In the genomic region with DNA sequence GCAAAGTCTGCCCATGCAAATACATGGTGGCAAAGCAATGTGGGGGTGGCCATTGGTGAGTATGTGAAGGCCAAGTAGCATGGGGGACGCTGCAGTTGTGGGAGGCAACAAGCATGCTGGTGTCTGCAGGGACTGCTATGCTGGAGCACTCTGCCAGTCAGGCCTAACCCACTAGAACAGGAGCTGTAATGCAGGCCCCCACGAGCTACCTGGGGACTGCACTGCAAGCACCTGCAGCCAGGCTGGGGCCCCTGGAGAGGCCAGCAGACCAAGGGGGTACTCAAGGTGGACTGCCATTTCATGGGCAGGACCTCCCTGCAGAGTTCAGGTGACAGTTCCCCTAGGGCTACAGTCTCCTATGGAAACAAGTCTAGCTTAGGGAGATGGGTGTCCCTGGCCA, we compare ENCODE assay signal across 17 cellular contexts.
"Had no signal": no experiment of that assay in that cellular context is flagged by ENCODE, and none has a peak within 500 bp of the region (broad histone marks: within the 10 kb centered on the region; RNA-seq: fewer than 3 reads in every experiment).

No MANE protein-coding gene starts in this region.

- H3K36me3 ChIP-seq: esophagus squamous epithelium, gastroesophageal sphincter, ovary, tibial nerve had no signal

- H3K27ac ChIP-seq: esophagus squamous epithelium, gastroesophageal sphincter, ovary, testis, tibial nerve had no signal

- H3K4me3 ChIP-seq: esophagus squamous epithelium, gastroesophageal sphincter, ovary, testis, tibial nerve had no signal

- DNase-seq: esophagus squamous epithelium; foreskin fibroblast; glutamatergic neuron; left cardiac atrium; left ventricle myocardium superior; naive thymus-derived CD4-positive, alpha-beta T cell; nucleus accumbens; stimulated activated CD4-positive, alpha-beta T cell treated with anti-CD3 and anti-CD28 coated beads, Interleukin-15, amount 100 ng/mL, for 24 hours; stimulated activated CD4-positive, alpha-beta T cell treated with anti-CD3 and anti-CD28 coated beads, Interleukin-1b, Interleukin-23, amount 100 ng/mL, for 48 hours; stimulated activated CD4-positive, alpha-beta T cell treated with anti-CD3 and anti-CD28 coated beads, Interleukin-4, amount 100 ng/mL, for 24 hours; stimulated activated naive B cell treated with anti-CD40 and anti-IgM and Interleukin-4, amounts not matched to agents 10 μg/mL and 1 μg/mL and 100 μg/mL, for 72 hours; stimulated activated naive CD8-positive, alpha-beta T cell treated with anti-CD3 and anti-CD28 coated beads, Interleukin-15, amount 100 ng/mL, for 72 hours; testis had no signal

- H3K27me3 ChIP-seq: esophagus squamous epithelium, gastroesophageal sphincter, ovary, testis, tibial nerve had no signal

- ATAC-seq: gastroesophageal sphincter; left cardiac atrium; left ventricle myocardium superior; naive thymus-derived CD4-positive, alpha-beta T cell; right cardiac atrium; stimulated activated naive B cell treated with anti-CD40 and anti-IgM and Interleukin-4, amounts not matched to agents 10 μg/mL and 1 μg/mL and 100 μg/mL, for 72 hours; stimulated activated naive CD8-positive, alpha-beta T cell treated with anti-CD3 and anti-CD28 coated beads, Interleukin-15, amount 100 ng/mL, for 72 hours had no signal

- H3K4me1 ChIP-seq: esophagus squamous epithelium, gastroesophageal sphincter, testis, tibial nerve had no signal

- H3K9me3 ChIP-seq: gastroesophageal sphincter, ovary, testis had no signal
